ENCODE assay signal across 38 cellular contexts in the genomic region with DNA sequence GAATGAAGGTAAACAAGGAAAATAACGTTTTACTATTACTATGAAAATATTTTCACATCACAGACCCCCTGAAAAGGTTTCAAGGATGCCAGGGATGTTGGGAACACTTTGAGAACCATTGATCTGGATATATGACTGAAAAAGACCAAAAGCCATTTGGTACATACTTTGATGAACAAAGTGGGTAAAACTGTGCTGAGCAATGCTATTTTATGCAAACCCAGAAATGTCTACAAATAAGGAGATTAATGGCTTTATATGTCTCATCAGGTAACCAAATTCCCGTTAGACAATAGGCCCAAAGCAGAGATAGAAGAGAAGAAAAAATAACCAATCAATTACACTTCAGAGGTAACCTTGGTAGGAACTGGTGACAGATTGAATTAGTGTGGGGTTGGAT.
"Had no signal": no experiment of that assay in that cellular context is flagged by ENCODE, and none has a peak within 500 bp of the region (broad histone marks: within the 10 kb centered on the region; RNA-seq: fewer than 3 reads in every experiment).

No MANE protein-coding gene starts in this region.

- H3K27me3 ChIP-seq: ascending aorta, cardiac muscle cell had no signal

- DNase-seq: activated B cell treated with CpG ODN at 0.5 μM for 24 hours; activated CD4-positive, alpha-beta memory T cell treated with anti-CD3 and anti-CD28 coated beads for 36 hours; activated CD4-positive, alpha-beta T cell treated with anti-CD3 and anti-CD28 coated beads for 4 hours; activated CD4-positive, alpha-beta T cell treated with anti-CD3 and anti-CD28 coated beads, Interleukin-2, amount 10 ng/mL, durations not matched to agents 24 days and 14 days; activated CD4-positive, alpha-beta T cell treated with anti-CD3 and anti-CD28 coated beads, Interleukin-2, amount 50 U/mL, for 1 hour; activated CD4-positive, alpha-beta T cell treated with anti-CD3 and anti-CD28 coated beads, Interleukin-2, amount 50 U/mL, for 4 hours; activated CD4-positive, CD25-positive, alpha-beta regulatory T cell treated with anti-CD3 and anti-CD28 coated beads, Interleukin-2, amount 50 U/mL, for 72 hours; activated CD8-positive, alpha-beta memory T cell treated with anti-CD3 and anti-CD28 coated beads, Interleukin-2, amount 50 U/mL, for 4 hours; activated CD8-positive, alpha-beta T cell treated with anti-CD3 and anti-CD28 coated beads for 36 hours; activated effector memory CD4-positive, alpha-beta T cell treated with Interleukin-2 at 50 U/mL for 16 hours; activated gamma-delta T cell; activated naive CD4-positive, alpha-beta T cell treated with anti-CD3 and anti-CD28 coated beads, Interleukin-2, amount 10 ng/mL, durations not matched to agents 7 days and 5 days; activated naive CD4-positive, alpha-beta T cell treated with Interleukin-2 at 50 U/mL for 16 hours; activated naive CD8-positive, alpha-beta T cell treated with anti-CD3 and anti-CD28 coated beads, Interleukin-2, amount 10 ng/mL, durations not matched to agents 7 days and 5 days; activated naive CD8-positive, alpha-beta T cell treated with anti-CD3 and anti-CD28 coated beads, Interleukin-2, amount 50 U/mL, for 24 hours; activated T-cell treated with anti-CD3 and anti-CD28 coated beads for 4 hours; activated T-cell treated with anti-CD3 and anti-CD28 coated beads, Interleukin-2, amount 50 U/mL, for 1 hour; activated T-cell treated with anti-CD3 and anti-CD28 coated beads, Interleukin-2, amount 50 U/mL, for 4 hours; activated T-cell treated with anti-CD3 and anti-CD28 coated beads, Interleukin-2, amount 50 U/mL, for 72 hours; amygdala; anterior cingulate cortex; caudate nucleus; cerebellar nuclear complex; T-helper 2 cell; T-helper 9 cell had no signal

- H3K4me3 Mint-ChIP-seq: activated B cell treated with CpG ODN at 0.5 μM for 24 hours; activated CD4-positive, alpha-beta memory T cell treated with anti-CD3 and anti-CD28 coated beads for 36 hours; activated CD4-positive, alpha-beta T cell treated with anti-CD3 and anti-CD28 coated beads, Interleukin-2, amount 10 ng/mL, durations not matched to agents 24 days and 14 days; activated CD8-positive, alpha-beta T cell treated with anti-CD3 and anti-CD28 coated beads for 36 hours; activated naive CD4-positive, alpha-beta T cell treated with anti-CD3 and anti-CD28 coated beads, Interleukin-2, amount 10 ng/mL, durations not matched to agents 7 days and 5 days; activated naive CD8-positive, alpha-beta T cell; activated naive CD8-positive, alpha-beta T cell treated with anti-CD3 and anti-CD28 coated beads, Interleukin-2, amount 10 ng/mL, durations not matched to agents 7 days and 5 days; activated naive CD8-positive, alpha-beta T cell treated with anti-CD3 and anti-CD28 coated beads, Interleukin-2, amount 50 U/mL, for 24 hours; activated T-cell treated with anti-CD3 and anti-CD28 coated beads, Interleukin-2, amount 50 U/mL, for 4 hours; activated T-cell treated with anti-CD3 and anti-CD28 coated beads, Interleukin-2, amount 50 U/mL, for 72 hours; activated T-helper 1 cell treated with anti-CD3 and anti-CD28 coated beads, Interleukin-12 subunit alpha, Interleukin-12 subunit beta, Interleukin-2, Interleukin-4 antibody, amounts not matched to agents 30 ng/mL and 10 ng/mL and 1 ng/mL, durations not matched to agents 14 hours and 24 hours and 36 hours; brain; central memory CD8-positive, alpha-beta T cell; T-helper 1 cell treated with Interleukin-12 subunit alpha and Interleukin-12 subunit beta and Interleukin-4 antibody, amounts not matched to agents 30 μg/mL and 1 μg/mL, for 36 hours; T-helper 2 cell treated with Interferon-gamma antibody and Interleukin-4, amounts not matched to agents 5 μg/mL and 100 μg/mL, for 36 hours had no signal

- H3K27ac ChIP-seq: ascending aorta, cardiac muscle cell, VCaP had no signal

- H3K36me3 ChIP-seq: ascending aorta, cardiac muscle cell had no signal

- H3K4me1 ChIP-seq: ascending aorta had no signal

- H3K4me3 ChIP-seq: ascending aorta, cardiac muscle cell had no signal

- ATAC-seq: activated CD8-positive, alpha-beta T cell treated with anti-CD3 and anti-CD28 coated beads for 36 hours had no signal

- H3K27me3 Mint-ChIP-seq: activated CD4-positive, alpha-beta T cell treated with anti-CD3 and anti-CD28 coated beads, Interleukin-2, amount 10 ng/mL, durations not matched to agents 24 days and 14 days; activated naive CD4-positive, alpha-beta T cell treated with anti-CD3 and anti-CD28 coated beads, Interleukin-2, amount 10 ng/mL, durations not matched to agents 7 days and 5 days; activated naive CD4-positive, alpha-beta T cell treated with anti-CD3 and anti-CD28 coated beads, Interleukin-2, amount 50 U/mL, for 24 hours; activated naive CD8-positive, alpha-beta T cell; activated naive CD8-positive, alpha-beta T cell treated with anti-CD3 and anti-CD28 coated beads, Interleukin-2, amount 10 ng/mL, durations not matched to agents 7 days and 5 days; brain had no signal

- H3K9me3 ChIP-seq: ascending aorta had no signal

- FAIRE-seq: bronchial epithelial cell, TTC549 had no signal

- H3K27ac Mint-ChIP-seq: activated B cell treated with CpG ODN at 0.5 μM for 24 hours; activated CD4-positive, alpha-beta memory T cell treated with anti-CD3 and anti-CD28 coated beads for 36 hours; activated CD8-positive, alpha-beta T cell treated with anti-CD3 and anti-CD28 coated beads for 36 hours; activated naive CD4-positive, alpha-beta T cell treated with anti-CD3 and anti-CD28 coated beads, Interleukin-2, amount 10 ng/mL, durations not matched to agents 7 days and 5 days; activated naive CD8-positive, alpha-beta T cell; activated naive CD8-positive, alpha-beta T cell treated with anti-CD3 and anti-CD28 coated beads, Interleukin-2, amount 10 ng/mL, durations not matched to agents 7 days and 5 days; activated T-cell treated with anti-CD3 and anti-CD28 coated beads, Interleukin-2, amount 50 U/mL, for 72 hours; activated T-helper 1 cell treated with anti-CD3 and anti-CD28 coated beads, Interleukin-12 subunit alpha, Interleukin-12 subunit beta, Interleukin-2, Interleukin-4 antibody, amounts not matched to agents 30 ng/mL and 10 ng/mL and 1 ng/mL, durations not matched to agents 14 hours and 24 hours and 36 hours; brain; T-helper 2 cell treated with Interferon-gamma antibody and Interleukin-4, amounts not matched to agents 5 μg/mL and 100 μg/mL, for 36 hours had no signal

- H3K9me3 Mint-ChIP-seq: activated B cell treated with CpG ODN at 0.5 μM for 24 hours; activated CD4-positive, alpha-beta memory T cell treated with anti-CD3 and anti-CD28 coated beads for 36 hours; activated CD8-positive, alpha-beta T cell treated with anti-CD3 and anti-CD28 coated beads for 36 hours; activated naive CD4-positive, alpha-beta T cell treated with anti-CD3 and anti-CD28 coated beads, Interleukin-2, amount 10 ng/mL, durations not matched to agents 7 days and 5 days; activated naive CD8-positive, alpha-beta T cell treated with anti-CD3 and anti-CD28 coated beads, Interleukin-2, amount 50 U/mL, for 24 hours; activated T-cell treated with anti-CD3 and anti-CD28 coated beads, Interleukin-2, amount 50 U/mL, for 4 hours; activated T-helper 1 cell treated with anti-CD3 and anti-CD28 coated beads, Interleukin-12 subunit alpha, Interleukin-12 subunit beta, Interleukin-2, Interleukin-4 antibody, amounts not matched to agents 30 ng/mL and 10 ng/mL and 1 ng/mL, durations not matched to agents 14 hours and 24 hours and 36 hours; activated T-helper 2 cell treated with anti-CD3 and anti-CD28 coated beads, Interferon-gamma antibody, Interleukin-2, Interleukin-4, amounts not matched to agents 10 μg/mL and 5 μg/mL and 100 μg/mL, durations not matched to agents 14 hours and 24 hours and 36 hours; brain; central memory CD8-positive, alpha-beta T cell; T-helper 1 cell treated with Interleukin-12 subunit alpha and Interleukin-12 subunit beta and Interleukin-4 antibody, amounts not matched to agents 30 μg/mL and 1 μg/mL, for 36 hours; T-helper 2 cell treated with Interferon-gamma antibody and Interleukin-4, amounts not matched to agents 5 μg/mL and 100 μg/mL, for 36 hours had no signal

- H3K36me3 Mint-ChIP-seq: activated CD4-positive, alpha-beta memory T cell treated with anti-CD3 and anti-CD28 coated beads for 36 hours; activated naive CD4-positive, alpha-beta T cell treated with anti-CD3 and anti-CD28 coated beads, Interleukin-2, amount 10 ng/mL, durations not matched to agents 7 days and 5 days; activated naive CD4-positive, alpha-beta T cell treated with anti-CD3 and anti-CD28 coated beads, Interleukin-2, amount 50 U/mL, for 24 hours; activated naive CD8-positive, alpha-beta T cell; activated naive CD8-positive, alpha-beta T cell treated with anti-CD3 and anti-CD28 coated beads, Interleukin-2, amount 10 ng/mL, durations not matched to agents 7 days and 5 days; brain had no signal
